1 cellular context compared by ENCODE assay signal in genomic region chr2:216362730-216363129, GRCh38.
TF ChIP-seq lines count a peak whose summit lies in the region.

No MANE protein-coding gene starts in this region.

TF ChIP-seq in endothelial cell of umbilical vein, 7 proteins besides CTCF, POLR2A, EP300 and RAD21:
- no peak for TF ChIP-seq JUN (IDR thresholded peaks at IDR 0.05; ENCODE audit: borderline replicate concordance, insufficient read depth, insufficient read length, low read depth)
- TF ChIP-seq MAX (IDR thresholded peaks at IDR 0.05; ENCODE audit: insufficient read depth, insufficient read length), result no peak
- TF ChIP-seq MYC (IDR thresholded peaks at IDR 0.05; ENCODE audit: low read depth, low read length), result no peak
- TF ChIP-seq EZH2 (IDR thresholded peaks at IDR 0.05; ENCODE audit: borderline replicate concordance, low read depth, low read length, severe bottlenecking), result no peak
- TF ChIP-seq POLR2AphosphoS5 (IDR thresholded peaks at IDR 0.05; ENCODE audit: insufficient read depth, low read depth, low read length), result no peak
- TF ChIP-seq FOS (IDR thresholded peaks at IDR 0.05; ENCODE audit: borderline replicate concordance, insufficient read depth, low read length), result no peak
- TF ChIP-seq GATA2 (IDR thresholded peaks at IDR 0.05; ENCODE audit: insufficient read depth, insufficient read length, low read depth, low read length), result no peak
TF ChIP-seq in endothelial cell of umbilical vein: peak in this region for 0.
